In the genomic region with DNA sequence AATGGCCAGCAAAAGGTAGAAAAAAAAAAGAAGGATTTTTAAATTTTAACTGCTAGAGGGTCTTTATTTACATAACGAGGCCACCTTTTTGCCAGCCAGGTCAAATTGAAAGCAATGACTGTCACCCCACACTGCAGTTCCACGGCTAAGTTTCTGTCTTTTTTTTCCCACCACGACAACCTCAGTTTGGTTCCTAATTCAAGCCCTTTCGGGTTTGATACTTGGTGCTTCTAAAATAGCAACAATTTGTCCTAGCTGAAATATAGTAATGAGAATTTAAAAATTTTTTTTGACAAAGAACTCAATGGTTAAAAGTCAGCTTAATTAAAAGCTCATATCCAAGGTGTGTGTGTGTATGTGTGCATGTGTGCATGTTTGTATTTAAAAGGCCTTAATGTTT, we compare ENCODE assay signal across 19 cellular contexts. TPM values are rescaled to one million over a fixed set of nuclear protein-coding genes. Genes with fewer than 3 reads are reported as not detected.
DNase-seq lines count a peak whose midpoint lies in the region; ATAC-seq and TF ChIP-seq lines count a peak whose summit lies in the region.
"Had no signal": no experiment of that assay in that cellular context is flagged by ENCODE, and none has a peak within 500 bp of the region (broad histone marks: within the 10 kb centered on the region; RNA-seq: fewer than 3 reads in every experiment).

No MANE protein-coding gene starts in this region.

- no peaks in the 10 kb centered on the region for H3K4me1 Mint-ChIP-seq in endothelial cell (ENCODE audit: unreplicated experiment)
- H3K4me1 Mint-ChIP-seq: H9 had no signal

- H3K36me3 Mint-ChIP-seq in endothelial cell (ENCODE audit: low read depth, unreplicated experiment): no peaks in the 10 kb centered on the region

- peaks cover 9% of the 10 kb centered on the region for H3K9me3 Mint-ChIP-seq in endothelial cell (ENCODE audit: unreplicated experiment)

- H3K27ac Mint-ChIP-seq in endothelial cell (ENCODE audit: unreplicated experiment): no peak overlapping the region
- H3K27ac Mint-ChIP-seq: H9 had no signal

- H3K4me3 ChIP-seq in GM12864 (ENCODE audit: low read depth, low read length): no peak overlapping the region

- H3K4me3 Mint-ChIP-seq in endothelial cell (ENCODE audit: unreplicated experiment): no peak overlapping the region
- H3K4me3 Mint-ChIP-seq: H9 had no signal

- DNase-seq in GM12864 (ENCODE audit: low read depth): peak; percentile 19
- DNase-seq in GM19238 (ENCODE audit: insufficient read length, low spot score): peak; percentile 7
- DNase-seq in endothelial cell (ENCODE audit: low spot score): no peak
- DNase-seq in SIG-M5 treated with dmso at 0.1 percent for 504 hours (lab: John Stamatoyannopoulos, UW; ENCODE audit: unreplicated experiment): no peak
- no peak for DNase-seq in amygdala (lab: John Stamatoyannopoulos, UW)
- DNase-seq: C1 segment of cervical spinal cord, GF-D8, H9, MV-4-11, NCI-H1417, NCI-H187 treated with DMSO at 0.1 percent for 48 hours, NCI-H526 treated with DMSO at 0.1 percent for 48 hours, Right ventricle myocardium superior had no signal

- TF ChIP-seq CTCF in GM12864 (IDR thresholded peaks at IDR 0.05; ENCODE audit: low read depth, low read length, missing control alignments) (no peak), endothelial cell (IDR thresholded peaks at IDR 0.05; ENCODE audit: unreplicated experiment) (no peak)

- ATAC-seq in GM21619 (IDR thresholded peaks at IDR 0.05; ENCODE audit: unreplicated experiment) (peak; percentile 89), HG03571 (IDR thresholded peaks at IDR 0.05; ENCODE audit: unreplicated experiment) (peak; percentile 53), GM21360 (IDR thresholded peaks at IDR 0.05; ENCODE audit: unreplicated experiment) (no peak)

- H3K27me3 Mint-ChIP-seq in endothelial cell (ENCODE audit: unreplicated experiment): no peaks in the 10 kb centered on the region

RNA-seq across cellular contexts. Expression of a gene that starts 16.4 kb away (rescaled TPM):
- not detected for total RNA-seq in endothelial cell (ENCODE audit: unreplicated experiment)
- total RNA-seq: Daoy; H9; HT-29; Right ventricle myocardium superior; T-helper 1 cell treated with Interleukin-12 subunit alpha and Interleukin-12 subunit beta and Interleukin-4 antibody, amounts not matched to agents 30 ng/mL and 1 ng/mL, for 36 hours had no signal

RNA-seq across cellular contexts. Expression of a gene that starts 36.4 kb away (rescaled TPM):
- 20.6 TPM for total RNA-seq in endothelial cell (ENCODE audit: unreplicated experiment)
- total RNA-seq: HT-29 had no signal

Comparison
In these comparisons a context has a peak if more than half of its experiments do, and no peak if none do; other contexts are left out.
1. DNase-seq: peak in GM12864 (single experiment) and GM19238 (single experiment); none in endothelial cell (single experiment), SIG-M5 treated with dmso at 0.1 percent for 504 hours (single experiment) and amygdala (0 of 56).